ENCODE assay signal across 1 cellular context in genomic region chr21:44328242-44328895, GRCh38.
TF ChIP-seq lines count a peak whose summit lies in the region.

No MANE protein-coding gene starts in this region.

TF ChIP-seq in HCT116, 20 proteins besides CTCF, POLR2A, EP300 and RAD21:
- TF ChIP-seq POLR2AphosphoS5 (IDR thresholded peaks at IDR 0.05; ENCODE audit: low read depth, low read length) (peak; percentile 9; the same call in 1 of the 2 replicates), CEBPB (IDR thresholded peaks at IDR 0.05; ENCODE audit: low read depth) (no peak)
